ENCODE assay signal across 21 cellular contexts in the genomic region with DNA sequence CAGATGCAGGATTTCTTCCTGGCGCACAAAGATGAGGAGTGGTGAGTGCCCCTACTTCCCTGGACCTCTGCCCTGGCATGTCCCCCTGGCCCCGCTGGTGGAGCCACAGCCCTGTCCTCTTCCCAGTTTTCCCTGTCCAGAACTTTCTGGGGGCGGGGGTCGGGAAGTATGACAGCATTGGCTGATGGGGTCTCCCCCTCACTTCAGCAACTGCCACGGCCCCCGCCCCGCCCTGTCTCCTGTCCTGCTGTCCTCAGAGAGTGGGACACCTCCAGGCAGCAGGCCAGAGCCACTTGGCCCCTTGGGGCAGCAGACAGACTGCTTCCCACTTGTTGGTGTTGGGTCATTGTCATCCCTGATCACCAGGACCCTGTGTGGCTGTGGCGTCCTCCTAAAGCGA. TPM values are rescaled to one million over a fixed set of nuclear protein-coding genes. Genes with fewer than 3 reads are reported as not detected.
"Had no signal": no experiment of that assay in that cellular context is flagged by ENCODE, and none has a peak within 500 bp of the region (broad histone marks: within the 10 kb centered on the region; RNA-seq: fewer than 3 reads in every experiment).

No MANE protein-coding gene starts in this region.

- H3K9me3 Mint-ChIP-seq: activated CD4-positive, alpha-beta T cell treated with anti-CD3 and anti-CD28 coated beads, Interleukin-2, amount 10 ng/mL, durations not matched to agents 24 days and 14 days; natural killer cell had no signal

- H3K27me3 Mint-ChIP-seq: activated CD4-positive, alpha-beta T cell treated with anti-CD3 and anti-CD28 coated beads, Interleukin-2, amount 10 ng/mL, durations not matched to agents 24 days and 14 days; activated naive CD8-positive, alpha-beta T cell had no signal

- H3K4me3 ChIP-seq: lower lobe of right lung, spleen, tibial artery, uterus had no signal

- DNase-seq: activated CD4-positive, alpha-beta T cell treated with anti-CD3 and anti-CD28 coated beads, Interleukin-2, amount 10 ng/mL, durations not matched to agents 24 days and 14 days; activated CD4-positive, CD25-positive, alpha-beta regulatory T cell; activated CD8-positive, alpha-beta memory T cell treated with anti-CD3 and anti-CD28 coated beads, Interleukin-2, amount 50 U/mL, for 4 hours; activated effector memory CD4-positive, alpha-beta T cell treated with Interleukin-2 at 50 U/mL for 16 hours; activated T-cell treated with anti-CD3 and anti-CD28 coated beads, Interleukin-2, amount 50 U/mL, for 48 hours; amniotic stem cell; foreskin keratinocyte; glutamatergic neuron; hippocampal formation; lower lobe of right lung; natural killer cell; occipital lobe; retina; spleen; stimulated activated CD4-positive, alpha-beta T cell treated with anti-CD3 and anti-CD28 coated beads, Interleukin-4, amount 100 ng/mL, for 4 hours; stimulated activated naive CD4-positive, alpha-beta T cell; T-helper 9 cell; tibial artery; uterus had no signal

- H3K36me3 ChIP-seq: uterus had no signal

- H3K36me3 Mint-ChIP-seq: natural killer cell had no signal

- H3K27ac ChIP-seq: epithelial cell of prostate, foreskin keratinocyte, lower lobe of right lung, spleen, tibial artery, uterus had no signal

- H3K4me3 Mint-ChIP-seq: activated CD4-positive, alpha-beta T cell treated with anti-CD3 and anti-CD28 coated beads, Interleukin-2, amount 10 ng/mL, durations not matched to agents 24 days and 14 days; activated naive CD8-positive, alpha-beta T cell; natural killer cell had no signal

- H3K4me1 ChIP-seq: uterus had no signal

- ATAC-seq: foreskin keratinocyte, natural killer cell had no signal

- H3K9me3 ChIP-seq: lower lobe of right lung, spleen, tibial artery, uterus had no signal

- H3K27me3 ChIP-seq: foreskin keratinocyte, spleen, tibial artery, uterus had no signal

- H3K27ac Mint-ChIP-seq: activated naive CD8-positive, alpha-beta T cell; natural killer cell had no signal

RNA-seq across cellular contexts. Expression of a gene that starts 13.5 kb away (rescaled TPM):
- total RNA-seq: activated CD4-positive, alpha-beta T cell treated with anti-CD3 and anti-CD28 coated beads, Interleukin-2, amount 10 ng/mL, durations not matched to agents 24 days and 14 days had no signal
